Comparison of ENCODE assay signal across 8 cellular contexts in the genomic region with DNA sequence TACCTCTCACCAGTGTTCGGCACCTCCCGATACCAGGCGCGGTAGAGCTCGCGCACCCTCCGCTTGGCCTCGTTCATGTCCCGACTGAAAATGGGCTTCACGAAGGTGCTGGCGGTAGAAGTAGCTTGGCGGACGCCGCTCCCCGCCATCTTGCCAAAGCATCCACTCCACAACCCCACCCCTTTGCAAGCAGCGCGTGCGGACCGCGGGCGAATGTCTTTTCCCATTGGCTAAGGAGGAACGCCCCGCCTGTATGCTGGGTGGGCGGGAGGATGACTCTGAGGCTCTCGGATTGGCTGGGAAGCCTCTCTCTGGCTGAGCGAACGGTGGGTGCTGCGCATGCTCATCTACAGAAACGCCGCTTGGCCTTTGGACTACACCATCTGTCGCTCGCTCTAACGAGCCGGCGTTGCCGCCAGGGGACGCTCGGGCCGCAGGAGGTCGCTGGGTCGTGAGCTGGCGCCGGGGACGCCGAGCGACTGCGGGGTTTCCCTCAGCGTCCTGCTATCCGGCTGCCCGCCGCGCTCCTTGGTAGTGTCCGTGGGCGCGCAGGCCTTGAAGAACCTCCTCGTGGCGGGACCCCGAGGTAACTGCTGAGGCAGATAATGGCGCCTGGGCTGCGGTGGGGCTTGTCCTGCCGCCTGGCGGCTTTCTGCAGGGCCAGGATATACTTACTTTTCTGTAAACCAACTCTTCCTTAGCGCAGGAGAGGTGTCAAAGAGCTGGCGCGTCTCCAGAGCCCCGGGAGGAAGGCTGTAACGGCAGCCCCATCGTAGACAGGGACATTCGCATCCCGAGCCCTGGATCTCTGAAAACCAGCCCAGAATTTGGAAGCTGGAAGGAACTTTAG. TPM values are rescaled to one million over a fixed set of nuclear protein-coding genes. Genes with fewer than 3 reads are reported as not detected.
DNase-seq lines count a peak whose midpoint lies in the region; ATAC-seq and TF ChIP-seq lines count a peak whose summit lies in the region.

Gene NDUFA6 (minus strand): TSS at position 177 of the 850 bp plus-strand sequence. CDS start 28 bp downstream, at position 149.

- DNase-seq in DMS53 (lab: John Stamatoyannopoulos, UW) (peak; percentile 99), KBM-7 (peak; percentile 100)
- DNase-seq in activated T-cell treated with anti-CD3 and anti-CD28 coated beads, Interleukin-2, amount 50 U/mL, for 4 hours, result peak; percentile 97
- DNase-seq in stimulated activated CD8-positive, alpha-beta memory T cell treated with anti-CD3 and anti-CD28 coated beads, Interleukin-7, amount 100 ng/mL, for 4 hours (ENCODE audit: low read depth in 2 of 2), result peak; percentile 98 to 99

- H3K9me3 Mint-ChIP-seq in activated T-cell treated with anti-CD3 and anti-CD28 coated beads, Interleukin-2, amount 50 U/mL, for 4 hours, result no peaks in the 10 kb centered on the region

- WGBS in esophagus, 2 donors, result 0 to 1% methylated on average over 57 to 70 of the region's 70 CpGs

- peak within 1 kb of the TSS; percentile 68 to 88 for H3K4me3 ChIP-seq in esophagus (ENCODE audit: low read depth in 1 of 2, low read length in 2 of 2)
- H3K4me3 ChIP-seq in muscle layer of colon (ENCODE audit: low read depth in 1 of 2, low read length in 2 of 2), result peak within 1 kb of the TSS; percentile 85 to 92

- peak within 1 kb of the TSS; percentile 98 for H3K4me3 Mint-ChIP-seq in activated T-cell treated with anti-CD3 and anti-CD28 coated beads, Interleukin-2, amount 50 U/mL, for 4 hours

- H3K27ac ChIP-seq in esophagus (ENCODE audit: low read depth in 2 of 2, low read length in 1 of 2) (peak within 1 kb of the TSS; percentile 98 to 99), muscle layer of colon (ENCODE audit: low read depth, low read length) (peak within 1 kb of the TSS; percentile 96)

- no peaks in the 10 kb centered on the region for H3K27me3 Mint-ChIP-seq in activated T-cell treated with anti-CD3 and anti-CD28 coated beads, Interleukin-2, amount 50 U/mL, for 4 hours (ENCODE audit: low read depth)

- peak; percentile 91 for ATAC-seq in GM21619 (IDR thresholded peaks at IDR 0.05; ENCODE audit: unreplicated experiment)
- peak; percentile 90 to 92 for ATAC-seq in activated T-cell treated with anti-CD3 and anti-CD28 coated beads, Interleukin-2, amount 50 U/mL, for 4 hours

- peak within 1 kb of the TSS; percentile 90 for H3K9ac ChIP-seq in muscle layer of colon (ENCODE audit: low read length)

- H3K4me1 Mint-ChIP-seq in activated T-cell treated with anti-CD3 and anti-CD28 coated beads, Interleukin-2, amount 50 U/mL, for 4 hours (ENCODE audit: low read depth), result peaks cover 24% of the 10 kb centered on the region

- H3K36me3 ChIP-seq in esophagus (ENCODE audit: control insufficient read depth in 2 of 2, insufficient read depth in 2 of 2, low read length in 1 of 2) (no peaks in the 10 kb centered on the region), muscle layer of colon (ENCODE audit: insufficient read depth, low read length) (peaks cover 14% of the 10 kb centered on the region)

- peaks cover 0 to 4% of the 10 kb centered on the region in 2 donors for H3K4me1 ChIP-seq in esophagus (ENCODE audit: control insufficient read depth in 2 of 2, insufficient read depth in 2 of 2, low read length in 1 of 2)
- H3K4me1 ChIP-seq in muscle layer of colon (ENCODE audit: insufficient read depth, low read length), result peaks cover 23% of the 10 kb centered on the region

- H3K27me3 ChIP-seq in esophagus (ENCODE audit: control insufficient read depth in 1 of 2, insufficient read depth in 2 of 2, low read length in 2 of 2), result no peaks in the 10 kb centered on the region
- H3K27me3 ChIP-seq in muscle layer of colon (ENCODE audit: control insufficient read depth in 1 of 2, insufficient read depth in 2 of 2, low read length in 2 of 2), result no peaks in the 10 kb centered on the region

- no peaks in the 10 kb centered on the region for H3K9me3 ChIP-seq in esophagus (ENCODE audit: control insufficient read depth in 2 of 2, insufficient read depth in 1 of 2, low read depth in 1 of 2, low read length in 1 of 2)
- H3K9me3 ChIP-seq in muscle layer of colon (ENCODE audit: low read length), result no peaks in the 10 kb centered on the region

- in situ Hi-C loops in KBM-7 (cut with MboI; ENCODE audit: low pct_unique_long_range_greater_than_20kb, low sequenced_read_pairs), result no loop called here

- peaks cover 19% of the 10 kb centered on the region for H3K36me3 Mint-ChIP-seq in activated T-cell treated with anti-CD3 and anti-CD28 coated beads, Interleukin-2, amount 50 U/mL, for 4 hours (ENCODE audit: insufficient read depth)

TF ChIP-seq in PFSK-1, 5 proteins besides CTCF, POLR2A, EP300 and RAD21:
- TF ChIP-seq SIN3A (IDR thresholded peaks at IDR 0.05; ENCODE audit: borderline replicate concordance, insufficient read depth, low read length) (no peak), FOXP2 (optimal IDR thresholded peaks at IDR 0.05; ENCODE audit: borderline replicate concordance, extremely low read depth, extremely low read length, insufficient read depth) (peak; percentile 72), POLR2AphosphoS5 (IDR thresholded peaks at IDR 0.05; ENCODE audit: low read depth, low read length) (peak; percentile 80), TAF1 (IDR thresholded peaks at IDR 0.05; ENCODE audit: borderline replicate concordance, insufficient read depth, low read length) (peak; percentile 91; the same call in 1 of the 2 replicates)
- TF ChIP-seq, protein P1, sequence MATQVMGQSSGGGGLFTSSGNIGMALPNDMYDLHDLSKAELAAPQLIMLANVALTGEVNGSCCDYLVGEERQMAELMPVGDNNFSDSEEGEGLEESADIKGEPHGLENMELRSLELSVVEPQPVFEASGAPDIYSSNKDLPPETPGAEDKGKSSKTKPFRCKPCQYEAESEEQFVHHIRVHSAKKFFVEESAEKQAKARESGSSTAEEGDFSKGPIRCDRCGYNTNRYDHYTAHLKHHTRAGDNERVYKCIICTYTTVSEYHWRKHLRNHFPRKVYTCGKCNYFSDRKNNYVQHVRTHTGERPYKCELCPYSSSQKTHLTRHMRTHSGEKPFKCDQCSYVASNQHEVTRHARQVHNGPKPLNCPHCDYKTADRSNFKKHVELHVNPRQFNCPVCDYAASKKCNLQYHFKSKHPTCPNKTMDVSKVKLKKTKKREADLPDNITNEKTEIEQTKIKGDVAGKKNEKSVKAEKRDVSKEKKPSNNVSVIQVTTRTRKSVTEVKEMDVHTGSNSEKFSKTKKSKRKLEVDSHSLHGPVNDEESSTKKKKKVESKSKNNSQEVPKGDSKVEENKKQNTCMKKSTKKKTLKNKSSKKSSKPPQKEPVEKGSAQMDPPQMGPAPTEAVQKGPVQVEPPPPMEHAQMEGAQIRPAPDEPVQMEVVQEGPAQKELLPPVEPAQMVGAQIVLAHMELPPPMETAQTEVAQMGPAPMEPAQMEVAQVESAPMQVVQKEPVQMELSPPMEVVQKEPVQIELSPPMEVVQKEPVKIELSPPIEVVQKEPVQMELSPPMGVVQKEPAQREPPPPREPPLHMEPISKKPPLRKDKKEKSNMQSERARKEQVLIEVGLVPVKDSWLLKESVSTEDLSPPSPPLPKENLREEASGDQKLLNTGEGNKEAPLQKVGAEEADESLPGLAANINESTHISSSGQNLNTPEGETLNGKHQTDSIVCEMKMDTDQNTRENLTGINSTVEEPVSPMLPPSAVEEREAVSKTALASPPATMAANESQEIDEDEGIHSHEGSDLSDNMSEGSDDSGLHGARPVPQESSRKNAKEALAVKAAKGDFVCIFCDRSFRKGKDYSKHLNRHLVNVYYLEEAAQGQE (IDR thresholded peaks at IDR 0.05; ENCODE audit: insufficient read depth in 1 of 2, low read depth in 2 of 2, low read length in 2 of 2), result 0 out of 4 replicates have a peak, but pooled peaks of 1 of the 2 experiments have one; percentile 20

RNA-seq across cellular contexts. Expression of gene NDUFA6, which starts in this region (rescaled TPM):
- 142 TPM for polyA plus RNA-seq in PFSK-1 (2012; ENCODE audit: insufficient read length, low read depth)
- total RNA-seq in activated T-cell treated with anti-CD3 and anti-CD28 coated beads, Interleukin-2, amount 50 U/mL, for 4 hours, result 100 to 1,000 TPM in 2 of 3 donors, 10 to 100 TPM in 1; 96.3 to 129 (median 116) TPM
- polyA plus RNA-seq in esophagus, result 100 to 1,000 TPM in 1 of 2 donors, 10 to 100 TPM in 1; 93.3 to 107 TPM

Comparison
In these comparisons a context has a peak if more than half of its experiments do, and no peak if none do; other contexts are left out.
1. Peak in every context shown above with its lines: DNase-seq, ATAC-seq, H3K4me3 ChIP-seq and H3K27ac ChIP-seq.